ENCODE assay signal across 2 cellular contexts in the genomic region with DNA sequence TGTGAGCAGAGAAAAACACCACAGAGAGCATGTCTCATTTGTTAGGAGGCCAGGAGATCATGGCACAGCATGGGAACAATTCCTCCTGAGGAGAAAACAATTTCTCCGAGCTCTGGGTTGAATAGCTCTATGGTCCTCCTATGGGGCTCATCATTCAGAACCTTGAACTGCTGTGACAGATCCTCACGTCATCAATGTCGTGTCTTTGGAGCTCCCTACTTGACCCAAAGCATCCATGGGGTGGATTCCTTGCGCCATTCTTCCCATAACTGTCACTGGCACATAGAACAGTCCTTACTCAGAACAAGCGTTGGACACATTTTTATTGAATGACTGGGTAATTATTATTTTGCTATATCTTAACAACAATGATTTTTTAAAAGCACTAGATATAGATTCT.
TF ChIP-seq lines count a peak whose summit lies in the region.

No MANE protein-coding gene starts in this region.

TF ChIP-seq in HepG2, 621 proteins besides CTCF, POLR2A, EP300 and RAD21 (continued from another document):
- TF ChIP-seq KLF11 (CRISPR knock-in tag; IDR thresholded peaks at IDR 0.05) (no peak), NFIB (CRISPR knock-in tag; IDR thresholded peaks at IDR 0.05; ENCODE audit: borderline replicate concordance) (no peak), ZNF597 (CRISPR knock-in tag; IDR thresholded peaks at IDR 0.05) (no peak), TBP (CRISPR knock-in tag; IDR thresholded peaks at IDR 0.05) (no peak)

TF ChIP-seq in GM12891, 5 proteins besides CTCF, POLR2A, EP300 and RAD21 (continued from another document):
- no peak for TF ChIP-seq POU2F2 (IDR thresholded peaks at IDR 0.05; ENCODE audit: low read depth, low read length)
